9 cellular contexts compared by ENCODE assay signal in genomic region chr10:101130984-101131961, GRCh38. TPM values are rescaled to one million over a fixed set of nuclear protein-coding genes. Genes with fewer than 3 reads are reported as not detected.
DNase-seq lines count a peak whose midpoint lies in the region; ATAC-seq, FAIRE-seq and TF ChIP-seq lines count a peak whose summit lies in the region.
"Had no signal": no experiment of that assay in that cellular context is flagged by ENCODE, and none has a peak within 500 bp of the region (broad histone marks: within the 10 kb centered on the region; RNA-seq: fewer than 3 reads in every experiment).

Gene TLX1 (plus strand): TSS chr10:101131300. CDS start chr10:101131542, 242 bp downstream.

- peak within 1 kb of the TSS in 1 of 2 experiments; percentile 53; a peak in 2 of 6 replicates for H3K27ac ChIP-seq in A549
- no peak within 1 kb of the TSS for H3K27ac ChIP-seq in GM23338 (ENCODE audit: low read depth)
- H3K27ac ChIP-seq in VCaP, result peak within 1 kb of the TSS; percentile 72
- H3K27ac ChIP-seq in lower lobe of right lung, result no peak within 1 kb of the TSS

- peak within 1 kb of the TSS; percentile 56; the same call in 1 of the 2 replicates for H2AFZ ChIP-seq in GM23338

- peaks cover 11% of the 10 kb centered on the region; the same call in 2 of the 3 replicates for H3K9me3 Mint-ChIP-seq in GM23338
- H3K9me3 Mint-ChIP-seq: dendritic cell treated with granulocyte-macrophage colony-stimulating factor and Interleukin-4, amounts not matched to agents 40 ng/mL and 50 ng/mL, for 4 days had no signal

- no peaks in the 10 kb centered on the region for H3K4me1 ChIP-seq in A549
- peaks cover 29% of the 10 kb centered on the region for H3K4me1 ChIP-seq in GM23338 (ENCODE audit: insufficient read depth)
- H3K4me1 ChIP-seq in lower lobe of right lung, result peaks cover 44% of the 10 kb centered on the region

- CTCF ChIA-PET in A549 (lab: Yijun Ruan, JAX), result interaction anchor here (0.6 to 3.1 kb wide), 7 partner anchors 11 to 71 kb away, joined by 3 to 24 read pairs (median 4); no protein-coding TSS in a partner anchor

- peak within 1 kb of the TSS; percentile 33; the same call in 2 of the 3 replicates for H3K4me3 ChIP-seq in A549
- H3K4me3 ChIP-seq in GM23338, result peak within 1 kb of the TSS; percentile 55
- peak within 1 kb of the TSS; percentile 28 for H3K4me3 ChIP-seq in lower lobe of right lung

- TF ChIP-seq CTCF in A549 (IDR thresholded peaks at IDR 0.05), result no peak
- TF ChIP-seq CTCF in GM23338 (conservative IDR thresholded peaks at IDR 0.05; ENCODE audit: low read depth in 2 of 2), result peak in 1 of 2 experiments; percentile 16; a peak in 1 of 4 replicates
- peak; percentile 16; the same call in 1 of the 2 replicates for TF ChIP-seq CTCF in VCaP (conservative IDR thresholded peaks at IDR 0.05)
- no peak for TF ChIP-seq CTCF in lower lobe of right lung (IDR thresholded peaks at IDR 0.05)

- no peak for TF ChIP-seq POLR2A in A549 (IDR thresholded peaks at IDR 0.05; ENCODE audit: low read length)

- H4K20me1 ChIP-seq in GM23338 (replicated peaks; ENCODE audit: insufficient read depth), result peaks cover 22% of the 10 kb centered on the region

- POLR2A ChIA-PET in A549 (lab: Yijun Ruan, JAX), result no interaction called here

- no peak within 1 kb of the TSS for H3K27ac Mint-ChIP-seq in GM23338
- H3K27ac Mint-ChIP-seq: dendritic cell treated with granulocyte-macrophage colony-stimulating factor and Interleukin-4, amounts not matched to agents 40 ng/mL and 50 ng/mL, for 4 days had no signal

- ATAC-seq in A549 (peak; percentile 32 to 66; a peak in 3 of 6 replicates), GM23338 (peak; percentile 27), lower lobe of right lung (peak; percentile 46 to 58), HG03432 (IDR thresholded peaks at IDR 0.05; ENCODE audit: unreplicated experiment) (no peak)

- H3K36me3 Mint-ChIP-seq in GM23338 (ENCODE audit: low read depth), result peaks cover 3% of the 10 kb centered on the region; the same call in 1 of the 3 replicates

- H3K9me3 ChIP-seq in A549, result no peaks in the 10 kb centered on the region
- no peaks in the 10 kb centered on the region for H3K9me3 ChIP-seq in lower lobe of right lung

- DNase-seq in A549 (ENCODE audit: low read depth in 1 of 2, low spot score in 1 of 2) (no peak), GM23338 (ENCODE audit: low spot score) (peak; percentile 85), lower lobe of right lung (no peak), putamen (ENCODE audit: low spot score) (no peak), NOMO-1 (lab: John Stamatoyannopoulos, UW; ENCODE audit: unreplicated experiment in 2 of 2) (no peak), medulla oblongata (ENCODE audit: extremely low spot score) (no peak)

- H3F3A ChIP-seq in GM23338 (replicated peaks; ENCODE audit: low read depth), result peaks cover 19% of the 10 kb centered on the region

- H3K79me2 ChIP-seq in GM23338 (replicated peaks; ENCODE audit: insufficient read depth), result no peaks in the 10 kb centered on the region

- no peak for TF ChIP-seq RAD21 in A549 (conservative IDR thresholded peaks at IDR 0.05 in 1 of 2, IDR thresholded peaks at IDR 0.05 in 1 of 2)

- FAIRE-seq in A549 (lab: Jason Lieb, UNC), result no peak

- intact Hi-C loops in lower lobe of right lung (cut with DNase I), result no loop called here

- H3K4me2 ChIP-seq in A549 (peak within 1 kb of the TSS; percentile 62), GM23338 (peak within 1 kb of the TSS; percentile 79)

- WGBS in A549 (ENCODE audit: missing lambda C conversion rate), result 63% methylated on average over 25 of the region's 83 CpGs

- no peak for TF ChIP-seq EP300 in A549 (IDR thresholded peaks at IDR 0.05)

- no peaks in the 10 kb centered on the region for H3K9me2 ChIP-seq in GM23338 (ENCODE audit: insufficient read depth)

- H3K4me1 Mint-ChIP-seq in GM23338, result peaks cover 29% of the 10 kb centered on the region

- peak within 1 kb of the TSS; percentile 55 for H3K4me3 Mint-ChIP-seq in GM23338
- H3K4me3 Mint-ChIP-seq: dendritic cell treated with granulocyte-macrophage colony-stimulating factor and Interleukin-4, amounts not matched to agents 40 ng/mL and 50 ng/mL, for 4 days had no signal

- H3K36me3 ChIP-seq in GM23338 (ENCODE audit: insufficient read depth), result no peaks in the 10 kb centered on the region
- H3K36me3 ChIP-seq in lower lobe of right lung, result no peaks in the 10 kb centered on the region

- H3K27me3 ChIP-seq in GM23338 (ENCODE audit: insufficient read depth), result peaks cover 100% of the 10 kb centered on the region
- H3K27me3 ChIP-seq in lower lobe of right lung (ENCODE audit: low read depth), result peaks cover 100% of the 10 kb centered on the region

- H3K27me3 Mint-ChIP-seq in GM23338 (ENCODE audit: insufficient read depth, low read depth, poor library complexity), result peaks cover 97% of the 10 kb centered on the region

TF ChIP-seq in A549, 52 proteins besides CTCF, POLR2A, EP300 and RAD21:
- TF ChIP-seq KDM5A (IDR thresholded peaks at IDR 0.05), result no peak
- 0 out of 2 replicates have a peak, but pooled peaks have one; percentile 27 for TF ChIP-seq E2F6 (IDR thresholded peaks at IDR 0.05; ENCODE audit: borderline replicate concordance, low read depth)

TF ChIP-seq in GM23338, 12 proteins besides CTCF, POLR2A, EP300 and RAD21 (continues in another document):
- TF ChIP-seq REST (IDR thresholded peaks at IDR 0.05; ENCODE audit: unreplicated experiment), result no peak
- TF ChIP-seq CREB1 (CRISPR knock-in tag; IDR thresholded peaks at IDR 0.05; ENCODE audit: low read depth), result no peak
- TF ChIP-seq STAT1 (IDR thresholded peaks at IDR 0.05; ENCODE audit: unreplicated experiment), result no peak
- TF ChIP-seq EZH2phosphoT487 (IDR thresholded peaks at IDR 0.05; ENCODE audit: unreplicated experiment), result peak; percentile 86
- peak; percentile 91 for TF ChIP-seq EZH2 (IDR thresholded peaks at IDR 0.05; ENCODE audit: low read depth, unreplicated experiment)
- no peak for TF ChIP-seq POLR2AphosphoS5 (IDR thresholded peaks at IDR 0.05; ENCODE audit: low read depth)

RNA-seq across cellular contexts. Expression of gene TLX1, which starts in this region (rescaled TPM):
- polyA plus RNA-seq in A549 (2011; rRNA removed) (0.06 and 0.09 TPM in 2 replicates), A549 (2017; fragmentation: RNase III; extraction: RNeasy Plus Mini Kit Qiagen cat#74134 plus additional on column Dnase treatment) (not detected in 3 replicates), GM23338 (2016; fragmentation: Nextera tagmentation; extraction: Ambion mirVana) (not detected in 2 replicates)
- 0.04 and 0.06 TPM in 2 replicates for polyA plus RNA-seq in A549 (2012; cell fraction: cytosol; rRNA removed)
- 0.04 TPM in 2 replicates for polyA plus RNA-seq in A549 (2012; cell fraction: nucleus; rRNA removed)
- 0.25 TPM in 1 of 2 replicates, not detected in the other for polyA minus RNA-seq in A549 (2011; rRNA and poly(A)+ RNA removed)
- total RNA-seq in GM23338 (2014; rRNA removed; shearing (Covaris generic)), result not detected in 2 replicates
- total RNA-seq in lower lobe of right lung, result not detected

Comparison
In these comparisons a context has a peak if more than half of its experiments do, and no peak if none do; other contexts are left out.
1. Peak in ATAC-seq, H3K4me3 ChIP-seq and H3K4me2 ChIP-seq in A549; RNA of the gene not detected or under 1 TPM.
2. Peak in DNase-seq, ATAC-seq, H3K4me3 ChIP-seq and H3K4me2 ChIP-seq in GM23338; RNA of the gene not detected or under 1 TPM.
3. Peak in ATAC-seq and H3K4me3 ChIP-seq in lower lobe of right lung; RNA of the gene not detected or under 1 TPM.